Comparison of ENCODE assay signal across 9 cellular contexts in genomic region chr2:11583203-11583752, GRCh38. TPM values are rescaled to one million over a fixed set of nuclear protein-coding genes. Genes with fewer than 3 reads are reported as not detected.
DNase-seq lines count a peak whose midpoint lies in the region; ATAC-seq and TF ChIP-seq lines count a peak whose summit lies in the region.
"Had no signal": no experiment of that assay in that cellular context is flagged by ENCODE, and none has a peak within 500 bp of the region (broad histone marks: within the 10 kb centered on the region; RNA-seq: fewer than 3 reads in every experiment).

No MANE protein-coding gene starts in this region.

- H3K9me2 ChIP-seq in SK-N-SH = no peaks in the 10 kb centered on the region

- no peak overlapping the region for H3K4me3 Mint-ChIP-seq in activated CD8-positive, alpha-beta memory T cell treated with anti-CD3 and anti-CD28 coated beads, Interleukin-2, amount 10 ng/mL, durations not matched to agents 7 days and 5 days
- no peak overlapping the region for H3K4me3 Mint-ChIP-seq in CD8-positive, alpha-beta memory T cell
- H3K4me3 Mint-ChIP-seq: activated naive CD8-positive, alpha-beta T cell treated with anti-CD3 and anti-CD28 coated beads, Interleukin-2, amount 10 ng/mL, durations not matched to agents 7 days and 5 days had no signal

- no peak for TF ChIP-seq RAD21 in SK-N-SH (IDR thresholded peaks at IDR 0.05; ENCODE audit: low read length)

- no peaks in the 10 kb centered on the region for H3F3A ChIP-seq in SK-N-SH (replicated peaks; ENCODE audit: insufficient read depth)

- H3K9ac ChIP-seq in SK-N-SH = peak overlapping the region; percentile 25; the same call in 1 of the 2 replicates

- no peak overlapping the region; the same call in 1 of the 2 replicates for H2AFZ ChIP-seq in SK-N-SH (ENCODE audit: low read depth)

- no peak for TF ChIP-seq CTCF in SK-N-SH (IDR thresholded peaks at IDR 0.05)
- TF ChIP-seq CTCF in uterus (IDR thresholded peaks at IDR 0.05) = no peak

- WGBS in SK-N-SH (ENCODE audit: low lambda C conversion rate) = 80% methylated on average over 14 of the region's 14 CpGs

- DNase-seq in SK-N-SH (no peak), uterus (peak; percentile 66 to 70)
- DNase-seq in activated CD8-positive, alpha-beta memory T cell treated with anti-CD3 and anti-CD28 coated beads, Interleukin-2, amount 10 ng/mL, durations not matched to agents 7 days and 5 days = no peak
- no peak for DNase-seq in CD8-positive, alpha-beta memory T cell
- no peak for DNase-seq in stimulated activated CD4-positive, alpha-beta T cell treated with anti-CD3 and anti-CD28 coated beads, Interleukin-1b, Interleukin-23, amount 100 ng/mL, for 48 hours

- H3K27me3 Mint-ChIP-seq in activated CD8-positive, alpha-beta memory T cell treated with anti-CD3 and anti-CD28 coated beads, Interleukin-2, amount 10 ng/mL, durations not matched to agents 7 days and 5 days = peaks cover 6% of the 10 kb centered on the region
- H3K27me3 Mint-ChIP-seq in CD8-positive, alpha-beta memory T cell = peaks cover 6 to 11% of the 10 kb centered on the region in 2 donors
- H3K27me3 Mint-ChIP-seq: activated naive CD8-positive, alpha-beta T cell treated with anti-CD3 and anti-CD28 coated beads, Interleukin-2, amount 10 ng/mL, durations not matched to agents 7 days and 5 days had no signal

- H3K27me3 ChIP-seq in SK-N-SH (ENCODE audit: insufficient read depth) = no peaks in the 10 kb centered on the region
- no peaks in the 10 kb centered on the region for H3K27me3 ChIP-seq in layer of hippocampus (ENCODE audit: control insufficient read depth, insufficient read depth, low read length)
- H3K27me3 ChIP-seq in uterus = no peaks in the 10 kb centered on the region
- no peaks in the 10 kb centered on the region for H3K27me3 ChIP-seq in CD8-positive, alpha-beta memory T cell (ENCODE audit: insufficient read depth, low read length, poor library complexity, severe bottlenecking)

- no peak overlapping the region for H3K27ac Mint-ChIP-seq in activated CD8-positive, alpha-beta memory T cell treated with anti-CD3 and anti-CD28 coated beads, Interleukin-2, amount 10 ng/mL, durations not matched to agents 7 days and 5 days
- H3K27ac Mint-ChIP-seq in CD8-positive, alpha-beta memory T cell = peak overlapping the region in 1 of 8 donors; percentile 57
- H3K27ac Mint-ChIP-seq: activated naive CD8-positive, alpha-beta T cell treated with anti-CD3 and anti-CD28 coated beads, Interleukin-2, amount 10 ng/mL, durations not matched to agents 7 days and 5 days had no signal

- TF ChIP-seq POLR2A in uterus (IDR thresholded peaks at IDR 0.05) = no peak

- intact Hi-C loops in uterus (cut with DNase I; ENCODE audit: low total_unique reads) = loop anchor here (10.0 kb wide), 1 partner anchor 428 kb away; the partner anchor contains the start of gene SLC66A3

- H3K4me1 ChIP-seq in SK-N-SH (ENCODE audit: control insufficient read depth in 1 of 2, insufficient read depth in 2 of 2, low read depth in 1 of 2, low read length in 1 of 2) (no peaks in the 10 kb centered on the region; a peak in 2 of 4 replicates), uterus (peaks cover 0 to 6% of the 10 kb centered on the region in 2 donors)
- H3K4me1 ChIP-seq in CD8-positive, alpha-beta memory T cell (ENCODE audit: insufficient read depth, low read length) = no peaks in the 10 kb centered on the region

- no peaks in the 10 kb centered on the region for H3K9me3 Mint-ChIP-seq in activated CD8-positive, alpha-beta memory T cell treated with anti-CD3 and anti-CD28 coated beads, Interleukin-2, amount 10 ng/mL, durations not matched to agents 7 days and 5 days (ENCODE audit: low read depth)
- no peaks in the 10 kb centered on the region for H3K9me3 Mint-ChIP-seq in CD8-positive, alpha-beta memory T cell
- H3K9me3 Mint-ChIP-seq: activated naive CD8-positive, alpha-beta T cell treated with anti-CD3 and anti-CD28 coated beads, Interleukin-2, amount 10 ng/mL, durations not matched to agents 7 days and 5 days had no signal

- H3K36me3 ChIP-seq in SK-N-SH (replicated peaks in 1 of 2; ENCODE audit: control insufficient read depth in 1 of 2, insufficient read depth in 2 of 2, low read length in 1 of 2) (peaks cover 0 to 3% of the 10 kb centered on the region in 2 experiments), uterus (no peaks in the 10 kb centered on the region)
- no peaks in the 10 kb centered on the region for H3K36me3 ChIP-seq in CD8-positive, alpha-beta memory T cell (ENCODE audit: insufficient read depth, low read length)

- peak overlapping the region in 1 of 2 experiments; percentile 80; a peak in 2 of 4 replicates for H3K27ac ChIP-seq in SK-N-SH (ENCODE audit: low read depth in 2 of 2, low read length in 1 of 2)
- H3K27ac ChIP-seq in layer of hippocampus (ENCODE audit: low read depth, low read length) = peak overlapping the region; percentile 12
- H3K27ac ChIP-seq in uterus = peak overlapping the region; percentile 80 to 89
- H3K27ac ChIP-seq in CD8-positive, alpha-beta memory T cell (ENCODE audit: low read depth, low read length) = no peak overlapping the region

- CTCF ChIA-PET in SK-N-SH (lab: Yijun Ruan, JAX) = interaction anchor here (0.7 to 14.7 kb wide), 56 partner anchors 9 to 770 kb away, joined by 3 to 708 read pairs (median 8); partner anchors contain the start of genes E2F6, GREB1, PDIA6 and SLC66A3
- CTCF ChIA-PET in activated CD8-positive, alpha-beta memory T cell treated with anti-CD3 and anti-CD28 coated beads, Interleukin-2, amount 10 ng/mL, durations not matched to agents 7 days and 5 days (lab: Charles Lee) = interaction anchor here (0.7 to 10.4 kb wide), 29 partner anchors 8 to 751 kb away, joined by 3 to 186 read pairs (median 4); partner anchors contain the start of genes E2F6, GREB1 and ROCK2
- CTCF ChIA-PET in CD8-positive, alpha-beta memory T cell (lab: Charles Lee) = interaction anchor here (1.1 to 5.5 kb wide), 11 partner anchors 9 to 751 kb away, joined by 3 to 54 read pairs (median 4); partner anchors contain the start of gene E2F6

- H3K9me3 ChIP-seq in SK-N-SH = no peaks in the 10 kb centered on the region
- no peaks in the 10 kb centered on the region for H3K9me3 ChIP-seq in uterus
- H3K9me3 ChIP-seq in CD8-positive, alpha-beta memory T cell (ENCODE audit: low read length) = no peaks in the 10 kb centered on the region

- no peak for TF ChIP-seq EP300 in SK-N-SH (IDR thresholded peaks at IDR 0.05; ENCODE audit: borderline replicate concordance in 1 of 2, low read depth in 1 of 2, low read length in 1 of 2)

- no peaks in the 10 kb centered on the region for H3K36me3 Mint-ChIP-seq in activated CD8-positive, alpha-beta memory T cell treated with anti-CD3 and anti-CD28 coated beads, Interleukin-2, amount 10 ng/mL, durations not matched to agents 7 days and 5 days
- H3K36me3 Mint-ChIP-seq in CD8-positive, alpha-beta memory T cell = no peaks in the 10 kb centered on the region
- H3K36me3 Mint-ChIP-seq: activated naive CD8-positive, alpha-beta T cell treated with anti-CD3 and anti-CD28 coated beads, Interleukin-2, amount 10 ng/mL, durations not matched to agents 7 days and 5 days had no signal

- H3K4me3 ChIP-seq in SK-N-SH (ENCODE audit: low read depth in 2 of 2, low read length in 1 of 2) (no peak overlapping the region), uterus (no peak overlapping the region)
- H3K4me3 ChIP-seq in CD8-positive, alpha-beta memory T cell (ENCODE audit: low read length) = no peak overlapping the region

- POLR2A ChIA-PET in SK-N-SH (lab: Yijun Ruan, JAX) = interaction anchor here (0.9 kb wide), 1 partner anchor 106 kb away, joined by 5 read pairs; no protein-coding TSS in a partner anchor
- POLR2A ChIA-PET in CD8-positive, alpha-beta memory T cell (lab: Charles Lee) = no interaction called here

- ATAC-seq in SK-N-SH treated with all-trans-retinoic acid at 6 μM for 48 hours = no peak
- no peak for ATAC-seq in activated CD8-positive, alpha-beta memory T cell treated with anti-CD3 and anti-CD28 coated beads, Interleukin-2, amount 10 ng/mL, durations not matched to agents 7 days and 5 days

- H3K79me2 ChIP-seq in SK-N-SH (ENCODE audit: insufficient read depth) = no peaks in the 10 kb centered on the region

- H3K4me2 ChIP-seq in SK-N-SH = peak overlapping the region; percentile 11; the same call in 1 of the 2 replicates

- H4K20me1 ChIP-seq in SK-N-SH (ENCODE audit: insufficient read depth) = no peaks in the 10 kb centered on the region

- H3K4me1 Mint-ChIP-seq in activated CD8-positive, alpha-beta memory T cell treated with anti-CD3 and anti-CD28 coated beads, Interleukin-2, amount 10 ng/mL, durations not matched to agents 7 days and 5 days = peaks cover 7% of the 10 kb centered on the region
- H3K4me1 Mint-ChIP-seq in CD8-positive, alpha-beta memory T cell = peaks cover 0 to 8% (median 0%) of the 10 kb centered on the region in 3 donors

TF ChIP-seq in SK-N-SH, 30 proteins besides CTCF, POLR2A, EP300 and RAD21:
- no peak for TF ChIP-seq YY1 (IDR thresholded peaks at IDR 0.05; ENCODE audit: low read depth)
- TF ChIP-seq CHD2 (IDR thresholded peaks at IDR 0.05; ENCODE audit: low read length, partially characterized antibody) = no peak

TF ChIP-seq in SK-N-SH treated with all-trans-retinoic acid at 6 μM for 48 hours, 23 proteins besides CTCF, POLR2A, EP300 and RAD21 (continues in another document):
- TF ChIP-seq GLIS3 (CRISPR knock-in tag; IDR thresholded peaks at IDR 0.05) (no peak), TCF4 (CRISPR knock-in tag; IDR thresholded peaks at IDR 0.05; ENCODE audit: borderline replicate concordance) (no peak), ISL1 (CRISPR knock-in tag; IDR thresholded peaks at IDR 0.05) (no peak), ZC3H10 (CRISPR knock-in tag; IDR thresholded peaks at IDR 0.05) (no peak)

TF ChIP-seq in PFSK-1, 5 proteins besides CTCF, POLR2A, EP300 and RAD21:
- TF ChIP-seq FOXP2 (optimal IDR thresholded peaks at IDR 0.05; ENCODE audit: borderline replicate concordance, extremely low read depth, extremely low read length, insufficient read depth) (peak; percentile 76), TAF1 (IDR thresholded peaks at IDR 0.05; ENCODE audit: borderline replicate concordance, insufficient read depth, low read length) (no peak)

RNA-seq across cellular contexts. Expression of gene GREB1, which starts 49.4 kb away (rescaled TPM):
- 2.7 and 2.9 TPM in 2 replicates for polyA plus RNA-seq in SK-N-SH (2012; rRNA removed)
- 2.2 and 3.6 TPM in 2 replicates for polyA plus RNA-seq in SK-N-SH (2012; cell fraction: cytosol; rRNA removed)
- polyA plus RNA-seq in SK-N-SH (2012; cell fraction: nucleus; rRNA removed) = 5.0 and 7.1 TPM in 2 replicates
- polyA plus RNA-seq in PFSK-1 (2012; ENCODE audit: insufficient read length, low read depth) = 5.4 TPM
- total RNA-seq in uterus = 100 to 1,000 TPM in 2 of 4 donors, 10 to 100 TPM in 2; 20.3 to 166 (median 78.8) TPM
- 1 to 10 TPM in 1 of 2 experiments, under 1 TPM in 1; 0.91 to 1.4 TPM for total RNA-seq in activated CD8-positive, alpha-beta memory T cell treated with anti-CD3 and anti-CD28 coated beads, Interleukin-2, amount 10 ng/mL, durations not matched to agents 7 days and 5 days
- under 1 TPM; 0.55 to 0.94 TPM for total RNA-seq in CD8-positive, alpha-beta memory T cell
- polyA plus RNA-seq in CD8-positive, alpha-beta memory T cell = 0.16 TPM

Comparison
In these comparisons a context has a peak if more than half of its experiments do, and no peak if none do; other contexts are left out.
1. DNase-seq: peak in uterus (2 of 2); none in SK-N-SH (single experiment), activated CD8-positive, alpha-beta memory T cell treated with anti-CD3 and anti-CD28 coated beads, Interleukin-2, amount 10 ng/mL, durations not matched to agents 7 days and 5 days (single experiment), CD8-positive, alpha-beta memory T cell (0 of 5) and stimulated activated CD4-positive, alpha-beta T cell treated with anti-CD3 and anti-CD28 coated beads, Interleukin-1b, Interleukin-23, amount 100 ng/mL, for 48 hours (single experiment).
2. RNA of gene GREB1, which starts 49.4 kb away (total RNA-seq): 20.3 to 166 TPM in uterus; 0.91 to 1.4 TPM in activated CD8-positive, alpha-beta memory T cell treated with anti-CD3 and anti-CD28 coated beads, Interleukin-2, amount 10 ng/mL, durations not matched to agents 7 days and 5 days and 0.55 to 0.94 TPM in CD8-positive, alpha-beta memory T cell; every median in the first group is over 4 times any median in the second.